9 cellular contexts compared by ENCODE assay signal in the genomic region with DNA sequence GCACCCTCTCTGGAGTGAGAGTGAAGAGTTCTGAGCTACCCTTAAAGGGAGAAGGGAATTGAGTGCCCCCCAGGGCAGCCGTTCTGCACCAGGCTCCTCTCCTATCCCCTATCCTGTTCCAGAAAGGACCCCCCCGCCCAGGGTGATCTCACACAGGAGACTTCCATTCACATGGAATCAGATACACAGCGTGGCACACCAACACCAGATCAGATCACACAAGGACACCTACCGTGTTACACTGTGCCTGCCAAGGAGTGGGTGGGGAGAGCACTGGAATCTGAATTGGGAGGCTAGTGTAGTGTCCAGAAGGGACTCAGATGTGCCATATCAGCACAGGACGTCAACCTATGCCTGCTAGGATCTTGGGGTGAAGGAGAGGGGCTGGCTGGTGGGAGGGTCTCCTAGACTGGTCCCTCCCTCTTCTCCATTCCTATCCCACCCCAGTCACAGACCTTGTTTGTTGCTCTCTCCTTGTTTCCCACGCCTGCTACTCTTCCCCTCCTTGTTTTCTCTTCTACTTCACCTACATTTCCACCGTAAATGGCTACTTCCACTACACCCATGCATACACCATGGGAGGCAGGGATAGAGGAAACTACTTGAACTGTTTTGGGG. TPM values are rescaled to one million over a fixed set of nuclear protein-coding genes. Genes with fewer than 3 reads are reported as not detected.
DNase-seq lines count a peak whose midpoint lies in the region; ATAC-seq and TF ChIP-seq lines count a peak whose summit lies in the region.
"Had no signal": no experiment of that assay in that cellular context is flagged by ENCODE, and none has a peak within 500 bp of the region (broad histone marks: within the 10 kb centered on the region; RNA-seq: fewer than 3 reads in every experiment).

No MANE protein-coding gene starts in this region.

- no peak for ATAC-seq in CD4-positive, CD25-positive, alpha-beta regulatory T cell (ENCODE audit: low read depth in 2 of 2)
- ATAC-seq in HG03025 (IDR thresholded peaks at IDR 0.05; ENCODE audit: low FRiP score, unreplicated experiment) = no peak
- no peak for ATAC-seq in HG02852 (IDR thresholded peaks at IDR 0.05; ENCODE audit: unreplicated experiment)

- H3K4me3 ChIP-seq in CD4-positive, CD25-positive, alpha-beta regulatory T cell (ENCODE audit: low read depth, low read length) = no peak overlapping the region
- peak overlapping the region; percentile 68 to 76 for H3K4me3 ChIP-seq in duodenal mucosa (ENCODE audit: low read depth in 1 of 2, low read length in 2 of 2)

- no peaks in the 10 kb centered on the region for H3K9me3 ChIP-seq in CD4-positive, CD25-positive, alpha-beta regulatory T cell (ENCODE audit: control insufficient read depth in 2 of 2, low read length in 2 of 2)
- H3K9me3 ChIP-seq in duodenal mucosa (ENCODE audit: control insufficient read depth in 1 of 2, low read length in 2 of 2) = no peaks in the 10 kb centered on the region

- H3K36me3 Mint-ChIP-seq in CD4-positive, CD25-positive, alpha-beta regulatory T cell = no peaks in the 10 kb centered on the region
- peaks cover 11% of the 10 kb centered on the region for H3K36me3 Mint-ChIP-seq in neural crest cell (ENCODE audit: low read depth)

- no peak for TF ChIP-seq CTCF in neural crest cell (conservative IDR thresholded peaks at IDR 0.05)

- peaks cover 0 to 7% (median 0%) of the 10 kb centered on the region in 7 donors for H3K9me3 Mint-ChIP-seq in CD4-positive, CD25-positive, alpha-beta regulatory T cell
- H3K9me3 Mint-ChIP-seq in neural crest cell = peaks cover 2% of the 10 kb centered on the region

- no peaks in the 10 kb centered on the region for H3K36me3 ChIP-seq in CD4-positive, CD25-positive, alpha-beta regulatory T cell (ENCODE audit: control insufficient read depth, insufficient read depth, low read length)
- peaks cover 0 to 6% of the 10 kb centered on the region in 2 donors for H3K36me3 ChIP-seq in duodenal mucosa (ENCODE audit: control insufficient read depth in 1 of 2, insufficient read depth in 2 of 2, low read length in 2 of 2)

- H3K27me3 ChIP-seq in CD4-positive, CD25-positive, alpha-beta regulatory T cell (ENCODE audit: control insufficient read depth, insufficient read depth, low read length) = peaks cover 16% of the 10 kb centered on the region
- H3K27me3 ChIP-seq in duodenal mucosa (ENCODE audit: control insufficient read depth in 1 of 2, insufficient read depth in 2 of 2, low read length in 2 of 2) = peaks cover 4 to 6% of the 10 kb centered on the region in 2 donors

- H3K27ac Mint-ChIP-seq in CD4-positive, CD25-positive, alpha-beta regulatory T cell = peak overlapping the region in 2 of 3 donors; percentile 31 to 66
- peak overlapping the region; percentile 98 for H3K27ac Mint-ChIP-seq in neural crest cell (ENCODE audit: unreplicated experiment)

- peaks cover 50% of the 10 kb centered on the region for H3K4me1 ChIP-seq in CD4-positive, CD25-positive, alpha-beta regulatory T cell (ENCODE audit: control insufficient read depth, insufficient read depth, low read length, poor library complexity, severe bottlenecking)
- peaks cover 45 to 46% of the 10 kb centered on the region in 2 donors for H3K4me1 ChIP-seq in duodenal mucosa (ENCODE audit: control insufficient read depth in 1 of 2, insufficient read depth in 2 of 2, low read length in 2 of 2)

- peak overlapping the region in 1 of 2 donors; percentile 61 for H3K9ac ChIP-seq in duodenal mucosa (ENCODE audit: low read depth in 1 of 2, low read length in 2 of 2)

- no peak for DNase-seq in CD4-positive, CD25-positive, alpha-beta regulatory T cell
- peak; percentile 69 for DNase-seq in NCI-H1694 treated with DMSO at 0.1 percent for 48 hours (lab: John Stamatoyannopoulos, UW)
- DNase-seq in neural crest cell (ENCODE audit: low read depth, low spot score) = no peak
- no peak for DNase-seq in NCI-H345 treated with DMSO at 0.1 percent for 48 hours (lab: John Stamatoyannopoulos, UW; ENCODE audit: unreplicated experiment)
- no peak for DNase-seq in NCI-H345 (lab: John Stamatoyannopoulos, UW)
- DNase-seq: activated CD4-positive, alpha-beta T cell treated with anti-CD3 and anti-CD28 coated beads, Interleukin-2, amount 50 U/mL, for 4 hours had no signal

- peak overlapping the region; percentile 62 to 95 (median 80) for H3K4me3 Mint-ChIP-seq in CD4-positive, CD25-positive, alpha-beta regulatory T cell
- H3K4me3 Mint-ChIP-seq in neural crest cell = peak overlapping the region; percentile 98

- peaks cover 58% of the 10 kb centered on the region for H3K27me3 Mint-ChIP-seq in CD4-positive, CD25-positive, alpha-beta regulatory T cell
- H3K27me3 Mint-ChIP-seq in neural crest cell (ENCODE audit: low read depth) = peaks cover 12% of the 10 kb centered on the region

- peaks cover 6 to 64% (median 16%) of the 10 kb centered on the region in 4 donors for H3K4me1 Mint-ChIP-seq in CD4-positive, CD25-positive, alpha-beta regulatory T cell
- peaks cover 70% of the 10 kb centered on the region for H3K4me1 Mint-ChIP-seq in neural crest cell

- no peak overlapping the region for H3K27ac ChIP-seq in CD4-positive, CD25-positive, alpha-beta regulatory T cell (ENCODE audit: insufficient read depth, low read length, poor library complexity, severe bottlenecking)
- no peak overlapping the region for H3K27ac ChIP-seq in duodenal mucosa (ENCODE audit: low read depth, low read length)

RNA-seq across cellular contexts. Expression of gene PTMS, which starts 2.3 kb away (rescaled TPM):
- total RNA-seq in CD4-positive, CD25-positive, alpha-beta regulatory T cell = 15.0 TPM
- polyA plus RNA-seq in CD4-positive, CD25-positive, alpha-beta regulatory T cell = 1 to 10 TPM; 1.3 to 3.9 (median 2.5) TPM
- 629 and 669 TPM in 2 replicates for total RNA-seq in neural crest cell

RNA-seq across cellular contexts. Expression of gene LAG3, which starts 3.8 kb away (rescaled TPM):
- 8.2 TPM for total RNA-seq in CD4-positive, CD25-positive, alpha-beta regulatory T cell
- polyA plus RNA-seq in CD4-positive, CD25-positive, alpha-beta regulatory T cell = 10 to 100 TPM in 2 of 4 donors, 1 to 10 TPM in 2; 6.3 to 12.6 (median 11.0) TPM
- 4.7 and 4.9 TPM in 2 replicates for total RNA-seq in neural crest cell

RNA-seq across cellular contexts. Expression of gene MLF2, which starts 15.6 kb away (rescaled TPM):
- 101 TPM for total RNA-seq in CD4-positive, CD25-positive, alpha-beta regulatory T cell
- polyA plus RNA-seq in CD4-positive, CD25-positive, alpha-beta regulatory T cell = 100 to 1,000 TPM; 104 to 124 (median 114) TPM
- total RNA-seq in neural crest cell = 203 and 217 TPM in 2 replicates

RNA-seq across cellular contexts. Expression of gene CD4, which starts 20.8 kb away (rescaled TPM):
- 224 TPM for total RNA-seq in CD4-positive, CD25-positive, alpha-beta regulatory T cell
- 100 to 1,000 TPM; 312 to 330 (median 324) TPM for polyA plus RNA-seq in CD4-positive, CD25-positive, alpha-beta regulatory T cell
- 3.8 and 4.1 TPM in 2 replicates for total RNA-seq in neural crest cell

RNA-seq across cellular contexts. Expression of gene COPS7A, which starts 44.6 kb away (rescaled TPM):
- 20.7 TPM for total RNA-seq in CD4-positive, CD25-positive, alpha-beta regulatory T cell
- polyA plus RNA-seq in CD4-positive, CD25-positive, alpha-beta regulatory T cell = 10 to 100 TPM; 37.8 to 48.4 (median 42.6) TPM
- total RNA-seq in neural crest cell = 37.5 and 37.7 TPM in 2 replicates

Comparison
In these comparisons a context has a peak if more than half of its experiments do, and no peak if none do; other contexts are left out.
1. RNA of gene PTMS, which starts 2.3 kb away (total RNA-seq): 629 to 669 TPM in neural crest cell; 15.0 TPM in CD4-positive, CD25-positive, alpha-beta regulatory T cell (single experiment); every median in the first group is over 10 times any median in the second.